Comparison of ENCODE assay signal across 11 cellular contexts in the genomic region with DNA sequence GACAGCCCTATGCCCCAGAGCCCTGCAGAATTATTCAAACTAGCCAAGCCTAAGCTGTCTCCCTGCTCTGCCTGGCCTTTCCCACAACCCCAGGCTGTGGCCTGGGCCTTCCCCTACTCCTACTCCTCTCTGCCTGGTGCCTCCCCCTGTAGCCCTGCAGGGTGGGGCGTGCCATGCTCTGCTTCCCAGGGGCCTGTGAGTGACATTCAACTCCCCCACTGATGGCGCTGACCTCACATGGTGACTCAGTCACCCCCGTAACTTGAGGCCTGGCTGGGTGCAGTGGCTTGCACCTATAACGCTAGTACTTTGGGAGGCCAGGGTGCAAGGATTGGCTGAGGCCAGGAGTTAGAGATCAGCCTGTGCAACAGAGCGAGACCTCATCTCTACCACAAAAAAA.
DNase-seq lines count a peak whose midpoint lies in the region; ATAC-seq, FAIRE-seq and TF ChIP-seq lines count a peak whose summit lies in the region.
"Had no signal": no experiment of that assay in that cellular context is flagged by ENCODE, and none has a peak within 500 bp of the region (broad histone marks: within the 10 kb centered on the region; RNA-seq: fewer than 3 reads in every experiment).

No MANE protein-coding gene starts in this region.

- H3K9me3 ChIP-seq in kidney (ENCODE audit: control insufficient read depth in 1 of 2, low read length in 2 of 2), result no peaks in the 10 kb centered on the region
- H3K9me3 ChIP-seq: Peyer's patch had no signal

- TF ChIP-seq CTCF in kidney (IDR thresholded peaks at IDR 0.05; ENCODE audit: borderline replicate concordance, extremely low read depth, insufficient read depth), result no peak

- H3K27me3 Mint-ChIP-seq in immature natural killer cell (ENCODE audit: low read depth in 3 of 3), result peaks cover 0 to 4% (median 0%) of the 10 kb centered on the region in 3 donors
- H3K27me3 Mint-ChIP-seq: naive B cell had no signal

- in situ Hi-C loops in Caki2 (cut with HindIII; ENCODE audit: low pct_unique_long_range_greater_than_20kb, low sequenced_read_pairs), result no loop called here

- intact Hi-C loops in kidney (cut with DNase I), result no loop called here

- DNase-seq in Caki2 (ENCODE audit: low read depth) (peak; percentile 93), GM12892 (ENCODE audit: insufficient read length) (peak; percentile 53), HT1080 (ENCODE audit: low read depth) (peak; percentile 26), glomerular visceral epithelial cell (ENCODE audit: extremely low spot score) (peak; percentile 96), immature natural killer cell (no peak), NCI-H2107 (lab: John Stamatoyannopoulos, UW) (no peak), kidney (no peak)
- DNase-seq: IMR-90, naive B cell, Peyer's patch had no signal

- no peak for ATAC-seq in HG03108 (IDR thresholded peaks at IDR 0.05; ENCODE audit: unreplicated experiment)

- no peaks in the 10 kb centered on the region for H3K9me3 Mint-ChIP-seq in immature natural killer cell
- H3K9me3 Mint-ChIP-seq: naive B cell had no signal

- no peak overlapping the region for H3K9ac ChIP-seq in kidney (ENCODE audit: low read length in 2 of 2)

- peak; percentile 56 for FAIRE-seq in GM12892 (lab: Jason Lieb, UNC)
- FAIRE-seq in kidney (lab: Jason Lieb, UNC), result no peak

- TF ChIP-seq POLR2A in GM12892 (IDR thresholded peaks at IDR 0.05; ENCODE audit: low read depth, low read length), result no peak

- no peaks in the 10 kb centered on the region for H3K4me1 Mint-ChIP-seq in immature natural killer cell
- H3K4me1 Mint-ChIP-seq: naive B cell had no signal

- no peaks in the 10 kb centered on the region for H3K4me1 ChIP-seq in kidney (ENCODE audit: control insufficient read depth in 1 of 2, insufficient read depth in 1 of 2, low read depth in 1 of 2, low read length in 2 of 2)
- H3K4me1 ChIP-seq: Peyer's patch had no signal

- no peak overlapping the region for H3K4me3 ChIP-seq in kidney (ENCODE audit: low read length in 2 of 2)
- H3K4me3 ChIP-seq: Peyer's patch had no signal

- H3K36me3 ChIP-seq in kidney (ENCODE audit: control insufficient read depth in 1 of 2, insufficient read depth in 2 of 2, low read length in 2 of 2), result no peaks in the 10 kb centered on the region
- H3K36me3 ChIP-seq: Peyer's patch had no signal

- H3K4me3 Mint-ChIP-seq in immature natural killer cell, result no peak overlapping the region
- H3K4me3 Mint-ChIP-seq: naive B cell had no signal

- no peak overlapping the region for H3K27ac ChIP-seq in kidney (ENCODE audit: low read depth in 2 of 2, low read length in 2 of 2)
- H3K27ac ChIP-seq: Peyer's patch had no signal

- H3K36me3 Mint-ChIP-seq in immature natural killer cell, result no peaks in the 10 kb centered on the region
- H3K36me3 Mint-ChIP-seq: naive B cell had no signal

- H3K27ac Mint-ChIP-seq in immature natural killer cell, result no peak overlapping the region

Comparison
In these comparisons a context has a peak if more than half of its experiments do, and no peak if none do; other contexts are left out.
1. DNase-seq: peak in Caki2 (single experiment), GM12892 (single experiment), HT1080 (single experiment) and glomerular visceral epithelial cell (single experiment); none in immature natural killer cell (0 of 3), NCI-H2107 (single experiment) and kidney (single experiment).